Comparison of ENCODE assay signal across 8 cellular contexts in genomic region chr10:102420810-102421644, GRCh38. TPM values are rescaled to one million over a fixed set of nuclear protein-coding genes. Genes with fewer than 3 reads are reported as not detected.
DNase-seq lines count a peak whose midpoint lies in the region; ATAC-seq, FAIRE-seq and TF ChIP-seq lines count a peak whose summit lies in the region.

Gene FBXL15, plus strand, starts transcription at chr10:102420836. Its CDS starts 294 bp downstream, at chr10:102421130.

- H3K4me3 ChIP-seq in ACC112 (ENCODE audit: low read depth, low read length), result peak within 1 kb of the TSS; percentile 81
- H3K4me3 ChIP-seq in WERI-Rb-1 (ENCODE audit: low read depth, low read length), result peak within 1 kb of the TSS; percentile 88
- H3K4me3 ChIP-seq in mammary epithelial cell (replicated peaks in 1 of 3; ENCODE audit: insufficient read depth in 1 of 3, low read depth in 2 of 3, low read length in 3 of 3), result peak within 1 kb of the TSS; percentile 72 to 88 (median 74)
- H3K4me3 ChIP-seq in small intestine (ENCODE audit: low read depth in 1 of 2, low read length in 2 of 2), result peak within 1 kb of the TSS; percentile 75 to 82

- dilution Hi-C loops in mammary epithelial cell (cut with HindIII; ENCODE audit: low sequenced_read_pairs), result no loop called here

- no peaks in the 10 kb centered on the region for H4K20me1 ChIP-seq in mammary epithelial cell (ENCODE audit: insufficient read depth, low read length)

- peak within 1 kb of the TSS; percentile 58 for H3K27ac ChIP-seq in ACC112 (ENCODE audit: low read depth, low read length)
- peak within 1 kb of the TSS; percentile 99 for H3K27ac ChIP-seq in WERI-Rb-1
- H3K27ac ChIP-seq in mammary epithelial cell (ENCODE audit: insufficient read depth, low read depth, low read length), result peak within 1 kb of the TSS; percentile 56
- H3K27ac ChIP-seq in small intestine (ENCODE audit: low read depth in 1 of 2, low read length in 1 of 2), result peak within 1 kb of the TSS; percentile 88 to 92

- H3K9me3 ChIP-seq in WERI-Rb-1 (ENCODE audit: severe bottlenecking), result no peaks in the 10 kb centered on the region
- no peaks in the 10 kb centered on the region for H3K9me3 ChIP-seq in mammary epithelial cell (replicated peaks; ENCODE audit: insufficient read depth, low read length)
- no peaks in the 10 kb centered on the region for H3K9me3 ChIP-seq in small intestine (ENCODE audit: control insufficient read depth, low read depth)

- CTCF ChIA-PET in mammary epithelial cell (lab: Charles Lee; ENCODE audit: low non-redundant PET), result interaction anchor here (1.0 to 1.5 kb wide), 2 partner anchors 17 to 22 kb away, joined by 3 to 4 read pairs; no protein-coding TSS in a partner anchor

- peaks cover 19% of the 10 kb centered on the region for H3K27me3 ChIP-seq in ACC112 (ENCODE audit: insufficient read depth, low read length)
- H3K27me3 ChIP-seq in WERI-Rb-1 (ENCODE audit: insufficient read depth, low read depth, severe bottlenecking), result no peaks in the 10 kb centered on the region
- no peaks in the 10 kb centered on the region for H3K27me3 ChIP-seq in mammary epithelial cell (ENCODE audit: insufficient read depth, low read length)
- peaks cover 0 to 2% of the 10 kb centered on the region in 2 donors for H3K27me3 ChIP-seq in small intestine (ENCODE audit: control insufficient read depth in 2 of 2, insufficient read depth in 2 of 2, low read length in 2 of 2)

- H3K9ac ChIP-seq in mammary epithelial cell (ENCODE audit: insufficient read depth, low read length), result peak within 1 kb of the TSS; percentile 49

- no peaks in the 10 kb centered on the region for H3K79me2 ChIP-seq in ACC112 (ENCODE audit: control insufficient read depth, insufficient read depth, low read length, unreplicated experiment)
- H3K79me2 ChIP-seq in mammary epithelial cell (ENCODE audit: insufficient read depth, low read length), result peaks cover 20% of the 10 kb centered on the region

- TF ChIP-seq CTCF in WERI-Rb-1 (IDR thresholded peaks at IDR 0.05; ENCODE audit: low read depth, low read length) (no peak), mammary epithelial cell (conservative IDR thresholded peaks at IDR 0.05 in 1 of 2, IDR thresholded peaks at IDR 0.05 in 1 of 2; ENCODE audit: extremely low read depth in 1 of 2, insufficient read depth in 1 of 2, low read depth in 1 of 2, low read length in 2 of 2) (no peak)

- ATAC-seq in GM18873 (IDR thresholded peaks at IDR 0.05; ENCODE audit: low FRiP score, unreplicated experiment) (peak; percentile 67), HG03139 (IDR thresholded peaks at IDR 0.05; ENCODE audit: unreplicated experiment) (peak; percentile 54)

- H3K36me3 ChIP-seq in ACC112 (ENCODE audit: insufficient read depth, low read length) (no peaks in the 10 kb centered on the region), WERI-Rb-1 (peaks cover 45% of the 10 kb centered on the region), mammary epithelial cell (ENCODE audit: insufficient read depth, low read length) (no peaks in the 10 kb centered on the region), small intestine (ENCODE audit: control insufficient read depth in 2 of 2, insufficient read depth in 2 of 2, low read length in 2 of 2) (peaks cover 0 to 4% of the 10 kb centered on the region in 2 donors)

- in situ Hi-C loops in mammary epithelial cell (cut with MboI; ENCODE audit: low sequenced_read_pairs in 2 of 2), result no loop called here

- BruUV-seq in mammary epithelial cell (replicated peaks; lab: Mats Ljungman, UMichigan), result no TSS peak

- 0% methylated on average over 22 of the region's 67 CpGs for WGBS in mammary epithelial cell (ENCODE audit: low coverage, missing lambda C conversion rate)
- WGBS in small intestine, 3 donors, result 0% methylated on average over 60 to 67 of the region's 67 CpGs

- FAIRE-seq in small intestine (lab: Jason Lieb, UNC), result no peak

- peak within 1 kb of the TSS; percentile 96 for H3K4me2 ChIP-seq in mammary epithelial cell (ENCODE audit: insufficient read depth, low read depth, low read length)

- intact Hi-C loops in mammary epithelial cell (cut with micrococcal nuclease), result loop anchor here (1.0 to 5.0 kb wide), 4 partner anchors 11 to 252 kb away; partner anchors contain the start of gene CUEDC2

- DNase-seq in NCI-H2227 (lab: John Stamatoyannopoulos, UW; ENCODE audit: unreplicated experiment), result peak; percentile 97
- DNase-seq in WERI-Rb-1, result peak; percentile 96
- peak; percentile 96 for DNase-seq in mammary epithelial cell
- peak; percentile 92 for DNase-seq in iPS-NIHi11 (ENCODE audit: low spot score)
- DNase-seq in small intestine, result peak; percentile 99

- H2AFZ ChIP-seq in ACC112 (ENCODE audit: low read length, unreplicated experiment) (peak within 1 kb of the TSS; percentile 85), mammary epithelial cell (ENCODE audit: low read depth, low read length) (peak within 1 kb of the TSS; percentile 99)

- peaks cover 14% of the 10 kb centered on the region for H3K4me1 ChIP-seq in ACC112 (ENCODE audit: control insufficient read depth, insufficient read depth, low read length, unreplicated experiment)
- H3K4me1 ChIP-seq in mammary epithelial cell (ENCODE audit: insufficient read depth, low read length), result peaks cover 38% of the 10 kb centered on the region
- peaks cover 4 to 5% of the 10 kb centered on the region in 2 donors for H3K4me1 ChIP-seq in small intestine (ENCODE audit: control insufficient read depth in 2 of 2, insufficient read depth in 1 of 2, low read depth in 1 of 2, low read length in 1 of 2)

RNA-seq across cellular contexts. Expression of gene FBXL15, which starts in this region (rescaled TPM):
- 1 to 10 TPM; 5.0 to 7.0 TPM for total RNA-seq in mammary epithelial cell
- polyA plus RNA-seq in mammary epithelial cell (6.5 TPM), small intestine (10 to 100 TPM; 34.1 to 47.0 (median 35.1) TPM)
- 0.41 TPM for polyA minus RNA-seq in mammary epithelial cell

Comparison
In these comparisons a context has a peak if more than half of its experiments do, and no peak if none do; other contexts are left out.
1. Peak in every context shown above with its lines: DNase-seq, ATAC-seq, H3K4me3 ChIP-seq and H3K27ac ChIP-seq.